Comparison of ENCODE assay signal across 8 cellular contexts in genomic region chr12:56333197-56333678, GRCh38. TPM values are rescaled to one million over a fixed set of nuclear protein-coding genes. Genes with fewer than 3 reads are reported as not detected.
DNase-seq lines count a peak whose midpoint lies in the region; ATAC-seq and TF ChIP-seq lines count a peak whose summit lies in the region.

No MANE protein-coding gene starts in this region.

- WGBS in hepatocyte (ENCODE audit: low lambda C conversion rate, missing lambda C conversion rate), result 36% methylated on average over 8 of the region's 8 CpGs
- WGBS in spleen, 5 donors, result 14 to 18% (median 17%) methylated on average over 8 of the region's 8 CpGs

- H3K79me2 ChIP-seq in hepatocyte, result peaks cover 6% of the 10 kb centered on the region

- H3K27me3 ChIP-seq in hepatocyte, result no peaks in the 10 kb centered on the region
- H3K27me3 ChIP-seq in spleen (replicated peaks in 1 of 7), result no peaks in the 10 kb centered on the region

- H3K36me3 Mint-ChIP-seq in activated CD4-positive, alpha-beta memory T cell treated with anti-CD3 and anti-CD28 coated beads for 36 hours, result no peaks in the 10 kb centered on the region

- TF ChIP-seq CTCF in hepatocyte (IDR thresholded peaks at IDR 0.05; ENCODE audit: poor library complexity) (no peak), spleen (IDR thresholded peaks at IDR 0.05 in 8 of 11, conservative IDR thresholded peaks at IDR 0.05 in 3 of 11) (no peak)

- peak overlapping the region; percentile 13 for H3K4me3 ChIP-seq in hepatocyte
- peak overlapping the region; percentile 49 to 75 (median 59) for H3K4me3 ChIP-seq in spleen

- H3K36me3 ChIP-seq in hepatocyte (replicated peaks; ENCODE audit: insufficient read depth, low read depth) (no peaks in the 10 kb centered on the region), spleen (peaks cover 0 to 6% (median 3%) of the 10 kb centered on the region in 6 donors)

- intact Hi-C loops in activated CD4-positive, alpha-beta memory T cell treated with anti-CD3 and anti-CD28 coated beads for 36 hours (cut with micrococcal nuclease), result loop anchor here (1.0 to 5.0 kb wide), 5 partner anchors 27 to 354 kb away; partner anchors contain the start of genes CS, PTGES3, SPRYD4 and STAT2
- intact Hi-C loops in spleen (cut with DNase I; ENCODE audit: low total_unique reads), result loop anchor here (10.0 kb wide), 1 partner anchor 132 kb away; the partner anchor contains the start of gene SPRYD4

- H3K4me1 ChIP-seq in hepatocyte (ENCODE audit: insufficient read depth), result peaks cover 11% of the 10 kb centered on the region
- peaks cover 4 to 39% (median 26%) of the 10 kb centered on the region in 6 donors for H3K4me1 ChIP-seq in spleen

- H3K27ac ChIP-seq in hepatocyte, result peak overlapping the region; percentile 95
- H3K27ac ChIP-seq in spleen, result peak overlapping the region; percentile 90 to 98 (median 96)

- H3K4me2 ChIP-seq in hepatocyte, result peak overlapping the region; percentile 87

- H3K27me3 Mint-ChIP-seq in activated CD4-positive, alpha-beta memory T cell treated with anti-CD3 and anti-CD28 coated beads for 36 hours, result no peaks in the 10 kb centered on the region

- peak overlapping the region; percentile 94 for H3K4me3 Mint-ChIP-seq in activated CD4-positive, alpha-beta memory T cell treated with anti-CD3 and anti-CD28 coated beads for 36 hours

- no peaks in the 10 kb centered on the region for H4K20me1 ChIP-seq in hepatocyte (ENCODE audit: insufficient read depth, poor library complexity, severe bottlenecking)

- POLR2A ChIA-PET in activated CD4-positive, alpha-beta memory T cell treated with anti-CD3 and anti-CD28 coated beads for 36 hours (lab: Charles Lee), result interaction anchor here (1.0 to 2.5 kb wide), 7 partner anchors 16 to 116 kb away, joined by 3 to 17 read pairs (median 5); partner anchors contain the start of genes CNPY2, CS, RNF41 and STAT2

- H2AFZ ChIP-seq in hepatocyte, result peak overlapping the region; percentile 53

- DNase-seq in NCI-H82 (lab: John Stamatoyannopoulos, UW), result peak; percentile 46
- no peak for DNase-seq in NCI-H82 treated with DMSO at 0.1 percent for 48 hours (lab: John Stamatoyannopoulos, UW; ENCODE audit: unreplicated experiment)
- no peak for DNase-seq in activated CD4-positive, alpha-beta memory T cell treated with anti-CD3 and anti-CD28 coated beads for 36 hours
- DNase-seq in hepatocyte (ENCODE audit: low spot score), result no peak
- DNase-seq in spleen, result peak; percentile 74
- DNase-seq in H4 (ENCODE audit: low spot score), result no peak

- TF ChIP-seq POLR2A in spleen (IDR thresholded peaks at IDR 0.05), result no peak

- H3K9me3 Mint-ChIP-seq in activated CD4-positive, alpha-beta memory T cell treated with anti-CD3 and anti-CD28 coated beads for 36 hours, result no peaks in the 10 kb centered on the region

- CTCF ChIA-PET in activated CD4-positive, alpha-beta memory T cell treated with anti-CD3 and anti-CD28 coated beads for 36 hours (lab: Charles Lee), result interaction anchor here (0.6 to 3.2 kb wide), 9 partner anchors 12 to 131 kb away, joined by 3 to 13 read pairs (median 3); partner anchors contain the start of genes ANKRD52, CNPY2, RNF41 and STAT2

- H3K27ac Mint-ChIP-seq in activated CD4-positive, alpha-beta memory T cell treated with anti-CD3 and anti-CD28 coated beads for 36 hours, result peak overlapping the region; percentile 99

- no peaks in the 10 kb centered on the region for H3K9me2 ChIP-seq in hepatocyte (replicated peaks; ENCODE audit: insufficient read depth)

- peaks cover 37% of the 10 kb centered on the region for H3K4me1 Mint-ChIP-seq in activated CD4-positive, alpha-beta memory T cell treated with anti-CD3 and anti-CD28 coated beads for 36 hours (ENCODE audit: low read depth)

- ATAC-seq in GM21526 (IDR thresholded peaks at IDR 0.05; ENCODE audit: low FRiP score, unreplicated experiment) (no peak), GM18867 (IDR thresholded peaks at IDR 0.05; ENCODE audit: unreplicated experiment) (no peak)

- H3K9me3 ChIP-seq in hepatocyte (ENCODE audit: low read depth) (no peaks in the 10 kb centered on the region), spleen (no peaks in the 10 kb centered on the region)

RNA-seq across cellular contexts. Expression of gene PAN2, which starts 0.6 kb away (rescaled TPM):
- 10 to 100 TPM; 49.0 to 51.2 TPM for total RNA-seq in activated CD4-positive, alpha-beta memory T cell treated with anti-CD3 and anti-CD28 coated beads for 36 hours
- total RNA-seq in hepatocyte, result 23.5 and 29.4 TPM in 2 replicates
- 23.6 and 41.1 TPM in 2 replicates for polyA plus RNA-seq in hepatocyte
- 100 to 1,000 TPM in 4 of 7 donors, 10 to 100 TPM in 3; 47.4 to 132 (median 100) TPM for total RNA-seq in spleen
- polyA plus RNA-seq in spleen, result 10 to 100 TPM; 34.8 to 56.5 (median 54.4) TPM
- 11.8 and 16.4 TPM in 2 replicates for total RNA-seq in H4 (2014; rRNA removed; shearing (Covaris generic))

RNA-seq across cellular contexts. Expression of gene IL23A, which starts 5.4 kb away (rescaled TPM):
- 10 to 100 TPM; 47.6 to 48.5 TPM for total RNA-seq in activated CD4-positive, alpha-beta memory T cell treated with anti-CD3 and anti-CD28 coated beads for 36 hours
- total RNA-seq in hepatocyte (2.0 and 2.3 TPM in 2 replicates), spleen (1 to 10 TPM; 1.1 to 4.5 (median 2.0) TPM)
- polyA plus RNA-seq in hepatocyte (2.1 and 3.1 TPM in 2 replicates), spleen (1 to 10 TPM; 1.8 to 4.0 (median 3.6) TPM)
- 0.23 TPM in 1 of 2 replicates, not detected in the other for total RNA-seq in H4 (2014; rRNA removed; shearing (Covaris generic))

RNA-seq across cellular contexts. Expression of gene CNPY2, which starts 17.4 kb away (rescaled TPM):
- total RNA-seq in activated CD4-positive, alpha-beta memory T cell treated with anti-CD3 and anti-CD28 coated beads for 36 hours, result 10 to 100 TPM; 74.7 to 91.6 TPM
- total RNA-seq in hepatocyte, result 155 and 179 TPM in 2 replicates
- 428 and 474 TPM in 2 replicates for polyA plus RNA-seq in hepatocyte
- total RNA-seq in spleen, result 10 to 100 TPM; 63.0 to 79.7 (median 71.9) TPM
- 10 to 100 TPM; 81.9 to 86.9 (median 86.7) TPM for polyA plus RNA-seq in spleen
- 142 and 167 TPM in 2 replicates for total RNA-seq in H4 (2014; rRNA removed; shearing (Covaris generic))

RNA-seq across cellular contexts. Expression of gene STAT2, which starts 26.7 kb away (rescaled TPM):
- 100 to 1,000 TPM; 125 to 139 TPM for total RNA-seq in activated CD4-positive, alpha-beta memory T cell treated with anti-CD3 and anti-CD28 coated beads for 36 hours
- total RNA-seq in hepatocyte, result 148 and 157 TPM in 2 replicates
- 90.1 and 104 TPM in 2 replicates for polyA plus RNA-seq in hepatocyte
- total RNA-seq in spleen, result 100 to 1,000 TPM; 219 to 262 (median 233) TPM
- polyA plus RNA-seq in spleen, result 10 to 100 TPM; 41.5 to 89.7 (median 71.7) TPM
- total RNA-seq in H4 (2014; rRNA removed; shearing (Covaris generic)), result 125 and 159 TPM in 2 replicates

RNA-seq across cellular contexts. Expression of gene APOF, which starts 29.4 kb away (rescaled TPM):
- not detected for total RNA-seq in activated CD4-positive, alpha-beta memory T cell treated with anti-CD3 and anti-CD28 coated beads for 36 hours
- total RNA-seq in hepatocyte, result 0.12 TPM in 1 of 2 replicates, not detected in the other
- 0.55 TPM in 1 of 2 replicates, not detected in the other for polyA plus RNA-seq in hepatocyte
- total RNA-seq in spleen, result not detected
- polyA plus RNA-seq in spleen, result not detected
- not detected in 2 replicates for total RNA-seq in H4 (2014; rRNA removed; shearing (Covaris generic))

Comparison
In these comparisons a context has a peak if more than half of its experiments do, and no peak if none do; other contexts are left out.
1. DNase-seq: peak in NCI-H82 (single experiment) and spleen (single experiment); none in NCI-H82 treated with DMSO at 0.1 percent for 48 hours (single experiment), activated CD4-positive, alpha-beta memory T cell treated with anti-CD3 and anti-CD28 coated beads for 36 hours (single experiment), hepatocyte (single experiment) and H4 (single experiment).
2. RNA of gene IL23A, which starts 5.4 kb away (total RNA-seq): 47.6 to 48.5 TPM in activated CD4-positive, alpha-beta memory T cell treated with anti-CD3 and anti-CD28 coated beads for 36 hours; 1.1 to 4.5 TPM in spleen, 2.0 to 2.3 TPM in hepatocyte and 0.23 TPM in H4; every median in the first group is over 4 times any median in the second.